12 cellular contexts compared by ENCODE assay signal in the genomic region with DNA sequence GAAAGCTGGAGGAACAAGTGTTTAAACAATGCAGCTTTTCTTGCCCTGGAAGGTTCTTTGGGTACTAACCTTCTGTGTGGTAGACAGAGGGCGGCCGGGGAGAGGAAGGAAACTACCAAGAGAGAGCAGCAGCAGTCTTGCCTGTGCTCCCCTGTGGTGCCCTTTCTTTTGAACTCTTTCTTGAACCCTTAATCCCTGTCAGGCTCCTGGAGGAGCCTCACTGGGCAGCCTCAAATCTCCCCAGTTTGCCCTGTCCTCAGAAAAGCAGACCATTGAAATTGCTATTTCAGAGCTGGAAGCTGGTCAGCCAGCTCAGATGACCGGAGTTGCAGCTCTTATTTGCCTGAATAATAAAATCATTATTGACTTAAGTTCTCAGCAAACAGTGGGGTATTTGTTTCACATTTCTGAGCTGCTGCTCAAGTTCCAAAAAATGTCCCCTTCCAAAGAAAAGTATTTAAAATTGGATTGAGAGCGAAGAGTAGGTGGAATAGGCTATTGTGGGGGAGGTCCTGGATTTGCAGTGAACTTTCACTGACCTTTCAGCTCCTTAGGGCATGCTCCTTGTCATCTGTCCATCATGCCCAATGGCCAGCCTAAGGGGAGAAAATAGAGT. TPM values are rescaled to one million over a fixed set of nuclear protein-coding genes. Genes with fewer than 3 reads are reported as not detected.
DNase-seq lines count a peak whose midpoint lies in the region; ATAC-seq, FAIRE-seq and TF ChIP-seq lines count a peak whose summit lies in the region.
"Had no signal": no experiment of that assay in that cellular context is flagged by ENCODE, and none has a peak within 500 bp of the region (broad histone marks: within the 10 kb centered on the region; RNA-seq: fewer than 3 reads in every experiment).

No MANE protein-coding gene starts in this region.

- no peak overlapping the region for H3K56ac ChIP-seq in H1 (replicated peaks; ENCODE audit: insufficient read length, low read depth, low read length)

- peak; percentile 32 for FAIRE-seq in H1 (lab: Jason Lieb, UNC)
- FAIRE-seq: TTC549 had no signal

- peak overlapping the region; percentile 65 for H3K27ac Mint-ChIP-seq in nephron progenitor cell

- no peak overlapping the region for H4K8ac ChIP-seq in H1 (ENCODE audit: extremely low read depth, insufficient read depth, low read length)

- peaks cover 0 to 4% (median 3%) of the 10 kb centered on the region in 4 experiments; a peak in 3 of 7 replicates for H3K4me1 ChIP-seq in H1 (replicated peaks in 1 of 4; ENCODE audit: control insufficient read depth in 3 of 4, insufficient read depth in 4 of 4, low read length in 3 of 4)

- H3K14ac ChIP-seq in H1 (ENCODE audit: insufficient read length), result no peak overlapping the region

- no peaks in the 10 kb centered on the region for H3K23me2 ChIP-seq in H1 (ENCODE audit: low read depth, low read length)

- H3K79me1 ChIP-seq in H1 (ENCODE audit: low read depth, low read length), result no peaks in the 10 kb centered on the region

- 52% methylated on average over 4 of the region's 4 CpGs; no CpG with 5 or more reads in 1 of the 2 experiments for WGBS in H1 (ENCODE audit: extremely low coverage in 1 of 2, insufficient coverage in 1 of 2, insufficient read length in 1 of 2, insufficient replicate concordance in 2 of 2, low coverage in 1 of 2, low lambda C conversion rate in 2 of 2, missing lambda C conversion rate in 1 of 2), 2 experiments

- H3K79me2 ChIP-seq in H1 (ENCODE audit: control insufficient read depth in 1 of 2, insufficient read depth in 2 of 2, low read length in 2 of 2), result no peaks in the 10 kb centered on the region

- CTCF ChIA-PET in H1 (lab: Charles Lee; ENCODE audit: partially characterized antibody), result interaction anchor here (1.0 to 5.0 kb wide), 10 partner anchors 10 to 148 kb away, joined by 3 to 52 read pairs (median 4); no protein-coding TSS in a partner anchor

- peak overlapping the region; percentile 29 for H3K4me3 Mint-ChIP-seq in nephron progenitor cell

- H3K23ac ChIP-seq in H1 (ENCODE audit: insufficient read length), result no peak overlapping the region

- H2AFZ ChIP-seq in H1 (ENCODE audit: low read length), result no peak overlapping the region

- no peak overlapping the region for H2AK5ac ChIP-seq in H1 (ENCODE audit: low read depth, low read length)

- H3K27me3 ChIP-seq in H1 (replicated peaks in 1 of 4; ENCODE audit: control insufficient read depth in 3 of 4, extremely low read depth in 1 of 4, insufficient read depth in 3 of 4, low read length in 3 of 4), result no peaks in the 10 kb centered on the region

- H3K9me3 ChIP-seq in H1 (ENCODE audit: insufficient read depth in 2 of 2, low read depth in 1 of 2, low read length in 1 of 2), result no peaks in the 10 kb centered on the region
- H3K9me3 ChIP-seq: heart left ventricle had no signal

- no peak for TF ChIP-seq RAD21 in H1 (IDR thresholded peaks at IDR 0.05 in 1 of 2, conservative IDR thresholded peaks at IDR 0.05 in 1 of 2; ENCODE audit: low read depth in 2 of 2, low read length in 2 of 2)

- H3K4ac ChIP-seq in H1 (replicated peaks; ENCODE audit: insufficient read length, low read depth, low read length), result no peak overlapping the region

- POLR2A ChIA-PET in H1 (lab: Charles Lee; ENCODE audit: partially characterized antibody), result interaction anchor here (1.2 kb wide), 2 partner anchors 122 to 157 kb away, joined by 3 to 5 read pairs; no protein-coding TSS in a partner anchor

- peak overlapping the region; percentile 27; the same call in 1 of the 2 replicates for H3K27ac ChIP-seq in 22Rv1
- no peak overlapping the region for H3K27ac ChIP-seq in H1 (ENCODE audit: low read depth, low read length)

- no peak overlapping the region for H2BK5ac ChIP-seq in H1 (ENCODE audit: low read depth, low read length)

- H2BK12ac ChIP-seq in H1 (ENCODE audit: low read depth, low read length), result no peak overlapping the region

- H4K5ac ChIP-seq in H1 (ENCODE audit: insufficient read length, low read depth, low read length), result no peak overlapping the region

- H3K9me3 Mint-ChIP-seq in nephron progenitor cell, result no peaks in the 10 kb centered on the region

- H3K4me2 ChIP-seq in H1 (ENCODE audit: insufficient read depth in 1 of 2, low read depth in 2 of 2, low read length in 2 of 2), result no peak overlapping the region

- H3K27me3 Mint-ChIP-seq in nephron progenitor cell (ENCODE audit: low read depth, poor library complexity), result peaks cover 13% of the 10 kb centered on the region

- no peak overlapping the region for H4K91ac ChIP-seq in H1 (replicated peaks; ENCODE audit: insufficient read length, low read length)

- no peak overlapping the region for H3K4me3 ChIP-seq in H1 (ENCODE audit: extremely low read depth in 1 of 4, insufficient read depth in 2 of 4, low read depth in 3 of 4, low read length in 4 of 4)
- H3K4me3 ChIP-seq: heart left ventricle had no signal

- no peaks in the 10 kb centered on the region for H4K20me1 ChIP-seq in H1 (replicated peaks in 1 of 2; ENCODE audit: control insufficient read depth in 1 of 2, insufficient read depth in 2 of 2, low read length in 2 of 2)

- no peaks in the 10 kb centered on the region for H3K36me3 ChIP-seq in H1 (ENCODE audit: control insufficient read depth in 2 of 4, insufficient read depth in 4 of 4, low read length in 3 of 4)
- H3K36me3 ChIP-seq: heart left ventricle had no signal

- H3K18ac ChIP-seq in H1 (ENCODE audit: extremely low read depth, low read length), result no peak overlapping the region

- 0 out of 2 replicates have a peak overlapping the region, but pooled peaks have one; percentile 15 for H2BK20ac ChIP-seq in H1 (ENCODE audit: low read length)

- peaks cover 15% of the 10 kb centered on the region for H3K4me1 Mint-ChIP-seq in nephron progenitor cell

- ATAC-seq in HG03521 (IDR thresholded peaks at IDR 0.05; ENCODE audit: unreplicated experiment) (no peak), GM21526 (IDR thresholded peaks at IDR 0.05; ENCODE audit: low FRiP score, unreplicated experiment) (no peak)

- DNase-seq in NCI-H526 treated with DMSO at 0.1 percent for 48 hours (lab: John Stamatoyannopoulos, UW) (peak; percentile 15), H1 (ENCODE audit: low read depth in 1 of 2, low spot score in 2 of 2) (no peak), nephron progenitor cell (no peak), GM19238 (ENCODE audit: insufficient read length, low spot score) (no peak)
- no peak for DNase-seq in stimulated activated CD4-positive, alpha-beta T cell treated with anti-CD3 and anti-CD28 coated beads, Interleukin-4, amount 100 ng/mL, for 24 hours
- DNase-seq: heart left ventricle, Karpas-422, Right ventricle myocardium superior had no signal

- no peak for TF ChIP-seq EP300 in H1 (IDR thresholded peaks at IDR 0.05; ENCODE audit: borderline replicate concordance in 1 of 2, low read depth in 2 of 2, low read length in 2 of 2)

- no peak for TF ChIP-seq POLR2A in H1 (IDR thresholded peaks at IDR 0.05; ENCODE audit: control extremely low read depth in 1 of 2, low read depth in 2 of 2, low read length in 2 of 2)

- H3K9ac ChIP-seq in H1 (replicated peaks in 1 of 4; ENCODE audit: extremely low read depth in 1 of 4, low read depth in 3 of 4, low read length in 3 of 4), result no peak overlapping the region

- no peak overlapping the region for H2BK120ac ChIP-seq in H1 (replicated peaks; ENCODE audit: low read depth, low read length)

- no peaks in the 10 kb centered on the region for H3K36me3 Mint-ChIP-seq in nephron progenitor cell (ENCODE audit: low read depth)

- no peak for TF ChIP-seq CTCF in 22Rv1 (IDR thresholded peaks at IDR 0.05)
- TF ChIP-seq CTCF in H1 (IDR thresholded peaks at IDR 0.05; ENCODE audit: control extremely low read depth in 1 of 3, insufficient read depth in 1 of 3, low read depth in 1 of 3, low read length in 3 of 3), result no peak
- no peak for TF ChIP-seq CTCF in nephron progenitor cell (IDR thresholded peaks at IDR 0.05)

- H2BK15ac ChIP-seq in H1 (ENCODE audit: low read length), result no peak overlapping the region

TF ChIP-seq in H1, 55 proteins besides CTCF, POLR2A, EP300 and RAD21:
- TF ChIP-seq KDM1A (IDR thresholded peaks at IDR 0.05; ENCODE audit: borderline replicate concordance, low read length) (peak; percentile 55; the same call in 1 of the 2 replicates), BCL11A (IDR thresholded peaks at IDR 0.05; ENCODE audit: low read depth in 2 of 2, low read length in 2 of 2) (no peak), TBP (IDR thresholded peaks at IDR 0.05; ENCODE audit: low read depth, low read length) (no peak), HDAC6 (IDR thresholded peaks at IDR 0.05; ENCODE audit: low read depth, low read length) (no peak), TAF1 (IDR thresholded peaks at IDR 0.05; ENCODE audit: low read depth, low read length) (no peak)

RNA-seq across cellular contexts. Expression of gene RNASE3, which starts 42.1 kb away (rescaled TPM):
- total RNA-seq in H1 (2021; fragmentation: NEBNext Ultra II Directional; extraction: Animal tissue kit (Norgen Biotek cat#: 25700)), result not detected in 2 replicates
- polyA plus RNA-seq in H1 (2011; rRNA removed), result not detected in 2 replicates
- not detected for polyA plus RNA-seq in H1 (2011; cell fraction: cytosol; rRNA removed)
- not detected for polyA plus RNA-seq in H1 (2011; cell fraction: nucleus; rRNA removed)
- polyA plus RNA-seq in H1 (2012, experiment 1 of 2), result not detected in 4 replicates
- polyA plus RNA-seq in H1 (2012, experiment 2 of 2), result not detected
- not detected for polyA plus RNA-seq in H1 (2013, experiment 1 of 2)
- not detected for polyA plus RNA-seq in H1 (2013, experiment 2 of 2)
- polyA minus RNA-seq in H1 (2011; rRNA and poly(A)+ RNA removed), result not detected in 2 replicates
- not detected for polyA minus RNA-seq in H1 (2011; cell fraction: cytosol; rRNA and poly(A)+ RNA removed)
- not detected for polyA minus RNA-seq in H1 (2011; cell fraction: nucleus; rRNA and poly(A)+ RNA removed)
- total RNA-seq: Right ventricle myocardium superior had no signal

RNA-seq across cellular contexts. Expression of gene RNASE1, which starts 46.4 kb away (rescaled TPM):
- total RNA-seq in H1 (2021; fragmentation: NEBNext Ultra II Directional; extraction: Animal tissue kit (Norgen Biotek cat#: 25700)), result 2.2 and 3.0 TPM in 2 replicates
- 10.2 and 13.4 TPM in 2 replicates for polyA plus RNA-seq in H1 (2011; rRNA removed)
- 9.9 TPM for polyA plus RNA-seq in H1 (2011; cell fraction: cytosol; rRNA removed)
- 44.7 TPM for polyA plus RNA-seq in H1 (2011; cell fraction: nucleus; rRNA removed)
- polyA plus RNA-seq in H1 (2012, experiment 1 of 2), result 5.2 to 10.2 TPM (median 9.3 TPM) in 4 replicates
- polyA plus RNA-seq in H1 (2012, experiment 2 of 2), result 3.0 TPM
- 0.87 TPM for polyA plus RNA-seq in H1 (2013, experiment 1 of 2)
- 0.85 TPM for polyA plus RNA-seq in H1 (2013, experiment 2 of 2)
- polyA minus RNA-seq in H1 (2011; rRNA and poly(A)+ RNA removed), result 6.5 and 7.7 TPM in 2 replicates
- polyA minus RNA-seq in H1 (2011; cell fraction: cytosol; rRNA and poly(A)+ RNA removed), result not detected
- polyA minus RNA-seq in H1 (2011; cell fraction: nucleus; rRNA and poly(A)+ RNA removed), result 3.8 TPM
